Comparison of ENCODE assay signal across 10 cellular contexts in the genomic region with DNA sequence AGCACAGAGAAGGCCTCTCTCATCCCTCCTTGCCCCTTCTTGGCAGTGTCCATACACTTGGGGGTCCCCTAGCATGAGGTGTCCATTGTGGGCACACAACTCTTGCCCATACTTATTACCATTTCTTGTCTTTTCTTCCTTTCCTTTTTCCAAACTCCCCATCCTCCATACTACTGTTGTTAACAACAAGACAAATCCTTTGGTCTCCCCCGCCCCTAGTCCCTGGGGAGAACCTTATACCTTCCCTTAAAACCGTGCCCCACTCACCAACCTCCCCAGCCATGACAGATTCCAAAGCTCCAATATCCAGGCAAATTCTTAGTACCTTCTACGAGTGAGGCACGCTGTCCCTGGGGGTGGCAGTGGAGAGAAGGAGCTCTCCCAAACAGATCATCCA.
DNase-seq lines count a peak whose midpoint lies in the region; ATAC-seq and TF ChIP-seq lines count a peak whose summit lies in the region.
"Had no signal": no experiment of that assay in that cellular context is flagged by ENCODE, and none has a peak within 500 bp of the region (broad histone marks: within the 10 kb centered on the region; RNA-seq: fewer than 3 reads in every experiment).

No MANE protein-coding gene starts in this region.

- no peaks in the 10 kb centered on the region for H3K9me3 Mint-ChIP-seq in activated CD8-positive, alpha-beta T cell treated with anti-CD3 and anti-CD28 coated beads, Interleukin-2, amount 10 ng/mL, durations not matched to agents 7 days and 5 days (ENCODE audit: insufficient read depth)
- peaks cover 0 to 3% (median 0%) of the 10 kb centered on the region in 6 donors for H3K9me3 Mint-ChIP-seq in immature natural killer cell
- peaks cover 2% of the 10 kb centered on the region for H3K9me3 Mint-ChIP-seq in stimulated activated memory B cell treated with anti-CD40 and anti-IgM and Interleukin-4, amounts not matched to agents 10 μg/mL and 1 μg/mL and 100 μg/mL, for 72 hours

- no peak overlapping the region for H3K4me3 ChIP-seq in HL-60 (replicated peaks; ENCODE audit: insufficient read depth, low read length)

- peak overlapping the region; percentile 67 for H3K27ac Mint-ChIP-seq in activated CD8-positive, alpha-beta T cell treated with anti-CD3 and anti-CD28 coated beads, Interleukin-2, amount 10 ng/mL, durations not matched to agents 7 days and 5 days
- H3K27ac Mint-ChIP-seq in immature natural killer cell: peak overlapping the region; percentile 98 to 100 (median 99)
- peak overlapping the region; percentile 69 for H3K27ac Mint-ChIP-seq in stimulated activated memory B cell treated with anti-CD40 and anti-IgM and Interleukin-4, amounts not matched to agents 10 μg/mL and 1 μg/mL and 100 μg/mL, for 72 hours

- H3K27me3 Mint-ChIP-seq in activated CD8-positive, alpha-beta T cell treated with anti-CD3 and anti-CD28 coated beads, Interleukin-2, amount 10 ng/mL, durations not matched to agents 7 days and 5 days (ENCODE audit: low read depth): peaks cover 4% of the 10 kb centered on the region
- H3K27me3 Mint-ChIP-seq in immature natural killer cell (ENCODE audit: low read depth in 3 of 3): peaks cover 18 to 31% (median 20%) of the 10 kb centered on the region in 3 donors
- H3K27me3 Mint-ChIP-seq in stimulated activated memory B cell treated with anti-CD40 and anti-IgM and Interleukin-4, amounts not matched to agents 10 μg/mL and 1 μg/mL and 100 μg/mL, for 72 hours: no peaks in the 10 kb centered on the region

- peaks cover 57% of the 10 kb centered on the region for H3K4me1 Mint-ChIP-seq in activated CD8-positive, alpha-beta T cell treated with anti-CD3 and anti-CD28 coated beads, Interleukin-2, amount 10 ng/mL, durations not matched to agents 7 days and 5 days (ENCODE audit: low read depth)
- peaks cover 96 to 97% of the 10 kb centered on the region in 2 donors for H3K4me1 Mint-ChIP-seq in immature natural killer cell
- peaks cover 48% of the 10 kb centered on the region for H3K4me1 Mint-ChIP-seq in stimulated activated memory B cell treated with anti-CD40 and anti-IgM and Interleukin-4, amounts not matched to agents 10 μg/mL and 1 μg/mL and 100 μg/mL, for 72 hours

- H3K36me3 Mint-ChIP-seq in activated CD8-positive, alpha-beta T cell treated with anti-CD3 and anti-CD28 coated beads, Interleukin-2, amount 10 ng/mL, durations not matched to agents 7 days and 5 days (ENCODE audit: low read depth): peaks cover 3% of the 10 kb centered on the region
- H3K36me3 Mint-ChIP-seq in immature natural killer cell: peaks cover 0 to 5% (median 0%) of the 10 kb centered on the region in 3 donors
- H3K36me3 Mint-ChIP-seq in stimulated activated memory B cell treated with anti-CD40 and anti-IgM and Interleukin-4, amounts not matched to agents 10 μg/mL and 1 μg/mL and 100 μg/mL, for 72 hours: no peaks in the 10 kb centered on the region

- ATAC-seq in activated CD8-positive, alpha-beta T cell treated with anti-CD3 and anti-CD28 coated beads, Interleukin-2, amount 10 ng/mL, durations not matched to agents 7 days and 5 days: no peak
- no peak for ATAC-seq in stimulated activated memory B cell treated with anti-CD40 and anti-IgM and Interleukin-4, amounts not matched to agents 10 μg/mL and 1 μg/mL and 100 μg/mL, for 72 hours
- no peak for ATAC-seq in HG02571 (IDR thresholded peaks at IDR 0.05; ENCODE audit: unreplicated experiment)
- ATAC-seq: Panc1 had no signal

- H3K27ac ChIP-seq in HL-60 (replicated peaks): peak overlapping the region; percentile 80

- H3K4me3 Mint-ChIP-seq in activated CD8-positive, alpha-beta T cell treated with anti-CD3 and anti-CD28 coated beads, Interleukin-2, amount 10 ng/mL, durations not matched to agents 7 days and 5 days: no peak overlapping the region
- H3K4me3 Mint-ChIP-seq in immature natural killer cell: peak overlapping the region; percentile 77 to 95 (median 87)
- no peak overlapping the region for H3K4me3 Mint-ChIP-seq in stimulated activated memory B cell treated with anti-CD40 and anti-IgM and Interleukin-4, amounts not matched to agents 10 μg/mL and 1 μg/mL and 100 μg/mL, for 72 hours

- TF ChIP-seq CTCF in HL-60 (IDR thresholded peaks at IDR 0.05; ENCODE audit: insufficient read depth, low read length): no peak

- POLR2A ChIA-PET in activated CD8-positive, alpha-beta T cell treated with anti-CD3 and anti-CD28 coated beads, Interleukin-2, amount 10 ng/mL, durations not matched to agents 7 days and 5 days (lab: Charles Lee): no interaction called here

- DNase-seq in HL-60 (ENCODE audit: low read depth in 1 of 2, low spot score in 1 of 2) (no peak), immature natural killer cell (no peak), NCI-H2196 (lab: John Stamatoyannopoulos, UW; ENCODE audit: unreplicated experiment) (no peak), NCI-H2029 (lab: John Stamatoyannopoulos, UW) (no peak), NCI-H82 treated with DMSO at 0.1 percent for 48 hours (lab: John Stamatoyannopoulos, UW; ENCODE audit: unreplicated experiment) (no peak)
- no peak for DNase-seq in activated CD8-positive, alpha-beta T cell treated with anti-CD3 and anti-CD28 coated beads, Interleukin-2, amount 10 ng/mL, durations not matched to agents 7 days and 5 days
- DNase-seq: activated CD4-positive, CD25-positive, alpha-beta regulatory T cell had no signal

- CTCF ChIA-PET in activated CD8-positive, alpha-beta T cell treated with anti-CD3 and anti-CD28 coated beads, Interleukin-2, amount 10 ng/mL, durations not matched to agents 7 days and 5 days (lab: Charles Lee): no interaction called here

- H3K27me3 ChIP-seq in HL-60 (ENCODE audit: insufficient read depth, poor library complexity, severe bottlenecking): no peaks in the 10 kb centered on the region

Comparison
In these comparisons a context has a peak if more than half of its experiments do, and no peak if none do; other contexts are left out.
1. H3K4me3 Mint-ChIP-seq: peak in immature natural killer cell (5 of 5); none in activated CD8-positive, alpha-beta T cell treated with anti-CD3 and anti-CD28 coated beads, Interleukin-2, amount 10 ng/mL, durations not matched to agents 7 days and 5 days (single experiment) and stimulated activated memory B cell treated with anti-CD40 and anti-IgM and Interleukin-4, amounts not matched to agents 10 μg/mL and 1 μg/mL and 100 μg/mL, for 72 hours (single experiment).
2. Peak in every context shown above with its lines, with median percentiles within 50 percentile points of each other: H3K27ac Mint-ChIP-seq.